1 cellular context compared by ENCODE assay signal in the genomic region with DNA sequence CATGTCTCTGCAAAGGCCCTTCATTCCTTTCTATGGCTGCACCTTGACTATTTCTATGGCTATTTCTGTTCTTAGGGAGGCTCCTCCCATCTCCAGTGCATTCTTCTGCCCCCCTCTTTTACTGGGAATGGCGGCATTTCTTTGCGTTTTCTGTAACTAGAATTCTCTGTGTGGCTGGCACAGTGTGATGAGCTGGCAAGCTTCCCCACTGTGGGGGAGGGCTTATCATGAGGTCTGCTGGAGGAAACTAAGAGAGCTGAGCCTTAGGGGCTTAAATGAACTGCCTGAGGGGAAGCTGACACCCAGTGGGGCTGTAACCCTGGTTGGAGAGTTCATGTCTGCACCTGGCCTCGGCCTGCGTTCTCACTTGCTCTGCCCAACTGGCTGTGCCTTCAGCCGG.
A peak's percentile ranks its signal among the peaks of the same experiment; 100 is the strongest.
TF ChIP-seq lines count a peak whose summit lies in the region.

No MANE protein-coding gene starts in this region.

TF ChIP-seq in K562, 482 proteins besides CTCF, POLR2A, EP300 and RAD21:
- TF ChIP-seq, protein P1, sequence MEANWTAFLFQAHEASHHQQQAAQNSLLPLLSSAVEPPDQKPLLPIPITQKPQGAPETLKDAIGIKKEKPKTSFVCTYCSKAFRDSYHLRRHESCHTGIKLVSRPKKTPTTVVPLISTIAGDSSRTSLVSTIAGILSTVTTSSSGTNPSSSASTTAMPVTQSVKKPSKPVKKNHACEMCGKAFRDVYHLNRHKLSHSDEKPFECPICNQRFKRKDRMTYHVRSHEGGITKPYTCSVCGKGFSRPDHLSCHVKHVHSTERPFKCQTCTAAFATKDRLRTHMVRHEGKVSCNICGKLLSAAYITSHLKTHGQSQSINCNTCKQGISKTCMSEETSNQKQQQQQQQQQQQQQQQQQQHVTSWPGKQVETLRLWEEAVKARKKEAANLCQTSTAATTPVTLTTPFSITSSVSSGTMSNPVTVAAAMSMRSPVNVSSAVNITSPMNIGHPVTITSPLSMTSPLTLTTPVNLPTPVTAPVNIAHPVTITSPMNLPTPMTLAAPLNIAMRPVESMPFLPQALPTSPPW (CRISPR knock-in tag; IDR thresholded peaks at IDR 0.05), result 0 out of 2 replicates have a peak, but pooled peaks have one; percentile 28
- no peak for TF ChIP-seq PYGO2 (tag; IDR thresholded peaks at IDR 0.05)
- peak; percentile 36; the same call in 1 of the 2 replicates for TF ChIP-seq CREM (IDR thresholded peaks at IDR 0.05; ENCODE audit: low read depth)
- TF ChIP-seq ZBED1 (IDR thresholded peaks at IDR 0.05), result no peak
TF ChIP-seq in K562: peak in this region for 2.
